1 cellular context compared by ENCODE assay signal in the genomic region with DNA sequence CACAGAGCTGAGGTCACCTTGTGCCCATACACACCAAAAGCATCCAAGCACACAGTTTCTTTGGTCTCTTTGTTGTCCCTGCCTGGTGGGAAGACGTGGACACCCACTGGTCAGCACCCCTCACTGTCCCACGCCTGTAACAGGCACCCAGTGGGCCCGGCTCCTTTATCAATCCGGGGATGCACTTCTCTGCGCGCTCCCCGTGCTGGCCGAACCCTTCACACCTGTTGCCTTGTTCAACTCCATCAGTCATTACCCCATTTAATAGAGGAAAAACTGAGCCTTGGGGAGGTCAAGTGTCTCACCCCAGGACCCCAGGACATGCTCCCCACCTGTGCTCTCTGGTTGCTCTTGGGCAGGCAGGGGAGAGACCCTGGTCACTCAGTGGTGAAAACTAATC.
TF ChIP-seq lines count a peak whose summit lies in the region.

No MANE protein-coding gene starts in this region.

TF ChIP-seq in HepG2, 621 proteins besides CTCF, POLR2A, EP300 and RAD21 (continued from another document):
- TF ChIP-seq ESRRA (CRISPR knock-in tag; IDR thresholded peaks at IDR 0.05; ENCODE audit: low read depth), result no peak
TF ChIP-seq in HepG2: peak in this region for 1.
